In the genomic region with DNA sequence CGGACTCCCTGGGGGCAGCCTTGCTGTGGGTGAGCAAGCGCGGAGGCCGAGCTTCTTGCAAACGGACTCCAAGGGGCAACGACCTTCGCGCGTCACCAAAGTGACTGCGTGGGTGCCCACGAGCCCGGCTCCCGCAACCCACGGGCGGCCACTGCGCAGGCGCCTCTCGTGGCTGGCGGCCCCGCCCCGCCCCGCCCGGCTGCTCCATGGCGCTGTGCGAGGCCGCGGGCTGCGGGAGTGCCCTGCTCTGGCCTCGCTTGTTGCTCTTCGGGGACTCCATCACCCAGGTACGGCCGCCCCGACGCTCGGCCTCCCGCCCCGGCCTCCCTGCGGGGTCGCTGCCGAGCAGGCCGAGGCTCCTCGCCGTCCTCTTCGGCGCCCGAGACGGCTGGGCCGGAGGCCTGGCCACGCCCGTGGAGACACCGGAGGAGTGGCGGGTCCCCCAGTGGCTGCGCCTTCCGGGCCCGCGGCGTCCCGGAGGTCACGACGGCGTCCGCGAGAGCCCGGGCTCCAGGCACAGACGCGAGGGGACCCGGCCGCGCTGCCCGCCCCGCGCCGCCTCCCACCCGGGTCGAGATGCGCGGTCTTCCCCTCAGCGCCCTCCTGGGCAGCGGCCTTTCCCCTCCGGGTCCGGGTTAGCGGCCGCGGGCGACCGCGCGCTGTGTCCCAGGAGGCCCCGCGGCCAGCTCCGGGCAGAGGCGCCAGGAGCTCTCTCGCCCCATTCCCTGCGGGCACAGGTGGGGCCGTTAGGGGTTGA, we compare ENCODE assay signal across 8 cellular contexts. TPM values are rescaled to one million over a fixed set of nuclear protein-coding genes. Genes with fewer than 3 reads are reported as not detected.
A peak's percentile ranks its signal among the peaks of the same experiment; 100 is the strongest.
DNase-seq lines count a peak whose midpoint lies in the region; TF ChIP-seq lines count a peak whose summit lies in the region.

A gene with protein sequence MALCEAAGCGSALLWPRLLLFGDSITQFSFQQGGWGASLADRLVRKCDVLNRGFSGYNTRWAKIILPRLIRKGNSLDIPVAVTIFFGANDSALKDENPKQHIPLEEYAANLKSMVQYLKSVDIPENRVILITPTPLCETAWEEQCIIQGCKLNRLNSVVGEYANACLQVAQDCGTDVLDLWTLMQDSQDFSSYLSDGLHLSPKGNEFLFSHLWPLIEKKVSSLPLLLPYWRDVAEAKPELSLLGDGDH (plus strand): TSS at position 191 of the 757 bp plus-strand sequence. CDS start 16 bp downstream, at position 207.

- H3K27me3 ChIP-seq in right atrium auricular region (no peaks in the 10 kb centered on the region), rectal smooth muscle tissue (ENCODE audit: control insufficient read depth, insufficient read depth, low read length) (no peaks in the 10 kb centered on the region), vagina (no peaks in the 10 kb centered on the region)

- peaks cover 33% of the 10 kb centered on the region for H3K4me1 Mint-ChIP-seq in T-helper 1 cell treated with Interleukin-12 subunit alpha and Interleukin-12 subunit beta and Interleukin-4 antibody, amounts not matched to agents 30 μg/mL and 1 μg/mL, for 36 hours (ENCODE audit: low read depth)

- H3K36me3 Mint-ChIP-seq in T-helper 1 cell treated with Interleukin-12 subunit alpha and Interleukin-12 subunit beta and Interleukin-4 antibody, amounts not matched to agents 30 μg/mL and 1 μg/mL, for 36 hours (ENCODE audit: low read depth), result peaks cover 31% of the 10 kb centered on the region

- DNase-seq in DMS153 treated with DMSO at 0.1 percent for 48 hours (lab: John Stamatoyannopoulos, UW; ENCODE audit: unreplicated experiment), result peak; percentile 19
- DNase-seq in GM20000 (ENCODE audit: low spot score), result peak; percentile 93
- DNase-seq in HS-5 (ENCODE audit: low read depth), result peak; percentile 15
- DNase-seq in amygdala (lab: John Stamatoyannopoulos, UW), result peak in 48 of 56 donors; percentile 19 to 84 (median 60)
- no peak for DNase-seq in right atrium auricular region (ENCODE audit: low spot score)
- no peak for DNase-seq in vagina (ENCODE audit: extremely low spot score in 2 of 2)

- peak within 1 kb of the TSS; percentile 89 for H3K9ac ChIP-seq in rectal smooth muscle tissue (ENCODE audit: low read length)

- peak within 1 kb of the TSS; percentile 67 to 79 for H3K4me3 ChIP-seq in right atrium auricular region
- peak within 1 kb of the TSS; percentile 81 for H3K4me3 ChIP-seq in rectal smooth muscle tissue (ENCODE audit: low read length)
- peak within 1 kb of the TSS; percentile 54 to 78 for H3K4me3 ChIP-seq in vagina

- H3K9me3 ChIP-seq in right atrium auricular region, result no peaks in the 10 kb centered on the region
- no peaks in the 10 kb centered on the region for H3K9me3 ChIP-seq in vagina

- H3K9me3 Mint-ChIP-seq in T-helper 1 cell treated with Interleukin-12 subunit alpha and Interleukin-12 subunit beta and Interleukin-4 antibody, amounts not matched to agents 30 μg/mL and 1 μg/mL, for 36 hours, result no peaks in the 10 kb centered on the region

- H3K4me1 ChIP-seq in right atrium auricular region (peaks cover 0 to 27% of the 10 kb centered on the region in 2 donors), rectal smooth muscle tissue (ENCODE audit: control insufficient read depth, insufficient read depth, low read length) (peaks cover 3% of the 10 kb centered on the region), vagina (peaks cover 34% of the 10 kb centered on the region)

- peak in 1 of 2 donors; percentile 49 for TF ChIP-seq POLR2A in vagina (IDR thresholded peaks at IDR 0.05)

- H3K36me3 ChIP-seq in right atrium auricular region (peaks cover under 1% of the 10 kb centered on the region), rectal smooth muscle tissue (ENCODE audit: control insufficient read depth, insufficient read depth, low read length) (peaks cover 3% of the 10 kb centered on the region), vagina (peaks cover 0 to 7% of the 10 kb centered on the region in 2 donors)

- H3K27me3 Mint-ChIP-seq in T-helper 1 cell treated with Interleukin-12 subunit alpha and Interleukin-12 subunit beta and Interleukin-4 antibody, amounts not matched to agents 30 μg/mL and 1 μg/mL, for 36 hours (ENCODE audit: low read depth), result no peaks in the 10 kb centered on the region

- no peak for TF ChIP-seq CTCF in GM20000 (IDR thresholded peaks at IDR 0.05; ENCODE audit: extremely low read depth, missing control alignments)
- TF ChIP-seq CTCF in right atrium auricular region (IDR thresholded peaks at IDR 0.05), result peak in 1 of 2 donors; percentile 32
- no peak for TF ChIP-seq CTCF in vagina (IDR thresholded peaks at IDR 0.05)

- H3K4me3 Mint-ChIP-seq in T-helper 1 cell treated with Interleukin-12 subunit alpha and Interleukin-12 subunit beta and Interleukin-4 antibody, amounts not matched to agents 30 μg/mL and 1 μg/mL, for 36 hours, result peak within 1 kb of the TSS; percentile 77

- intact Hi-C loops in vagina (cut with DNase I), result no loop called here

- peak within 1 kb of the TSS; percentile 82 for H3K27ac Mint-ChIP-seq in T-helper 1 cell treated with Interleukin-12 subunit alpha and Interleukin-12 subunit beta and Interleukin-4 antibody, amounts not matched to agents 30 μg/mL and 1 μg/mL, for 36 hours

- H3K27ac ChIP-seq in right atrium auricular region, result peak within 1 kb of the TSS; percentile 89 to 94
- H3K27ac ChIP-seq in rectal smooth muscle tissue (ENCODE audit: low read depth, low read length), result peak within 1 kb of the TSS; percentile 83
- H3K27ac ChIP-seq in vagina, result peak within 1 kb of the TSS; percentile 83

RNA-seq across cellular contexts. Expression of the gene that starts here (rescaled TPM):
- total RNA-seq in right atrium auricular region, result 10 to 100 TPM; 45.9 to 71.0 TPM
- total RNA-seq in vagina, result 40.0 TPM

Comparison
In these comparisons a context has a peak if more than half of its experiments do, and no peak if none do; other contexts are left out.
1. DNase-seq: peak in DMS153 treated with DMSO at 0.1 percent for 48 hours (single experiment), GM20000 (single experiment), HS-5 (single experiment) and amygdala (48 of 56); none in right atrium auricular region (single experiment) and vagina (0 of 2).
2. Peak in every context shown above with its lines, with median percentiles within 50 percentile points of each other: H3K27ac ChIP-seq and H3K4me3 ChIP-seq.